In genomic region chr5:113433071-113433470, GRCh38 we compare ENCODE assay signal across 10 cellular contexts. TPM values are rescaled to one million over a fixed set of nuclear protein-coding genes. Genes with fewer than 3 reads are reported as not detected.
"Had no signal": no experiment of that assay in that cellular context is flagged by ENCODE, and none has a peak within 500 bp of the region (broad histone marks: within the 10 kb centered on the region; RNA-seq: fewer than 3 reads in every experiment).

No MANE protein-coding gene starts in this region.

- H3K4me3 ChIP-seq: GM23338, HAP-1 had no signal

- ATAC-seq: GM23338, HCT116, HepG2 had no signal

- H3K36me3 Mint-ChIP-seq: IgD-negative memory B cell had no signal

- H3K9me3 ChIP-seq: HAP-1 had no signal

- H3K27ac Mint-ChIP-seq: GM23338, HFFc6, IgD-negative memory B cell had no signal

- H3K36me3 ChIP-seq: HAP-1 had no signal

- H3K4me1 ChIP-seq: HAP-1 had no signal

- H3K4me1 Mint-ChIP-seq: GM23338, IgD-negative memory B cell had no signal

- H2AFZ ChIP-seq: GM23338 had no signal

- H3K27ac ChIP-seq: HL-60 had no signal

- H3K9me3 Mint-ChIP-seq: GM23338, HFFc6, IgD-negative memory B cell had no signal

- H3K4me3 Mint-ChIP-seq: GM23338, HFFc6, IgD-negative memory B cell had no signal

- H3K4me2 ChIP-seq: GM23338 had no signal

- DNase-seq: HFFc6, KBM-7 had no signal

RNA-seq across cellular contexts. Expression of gene TSSK1B, which starts 1.7 kb away (rescaled TPM):
- total RNA-seq: H1, HepG2, HFFc6, HT1080 had no signal
